Comparison of ENCODE assay signal across 17 cellular contexts in the genomic region with DNA sequence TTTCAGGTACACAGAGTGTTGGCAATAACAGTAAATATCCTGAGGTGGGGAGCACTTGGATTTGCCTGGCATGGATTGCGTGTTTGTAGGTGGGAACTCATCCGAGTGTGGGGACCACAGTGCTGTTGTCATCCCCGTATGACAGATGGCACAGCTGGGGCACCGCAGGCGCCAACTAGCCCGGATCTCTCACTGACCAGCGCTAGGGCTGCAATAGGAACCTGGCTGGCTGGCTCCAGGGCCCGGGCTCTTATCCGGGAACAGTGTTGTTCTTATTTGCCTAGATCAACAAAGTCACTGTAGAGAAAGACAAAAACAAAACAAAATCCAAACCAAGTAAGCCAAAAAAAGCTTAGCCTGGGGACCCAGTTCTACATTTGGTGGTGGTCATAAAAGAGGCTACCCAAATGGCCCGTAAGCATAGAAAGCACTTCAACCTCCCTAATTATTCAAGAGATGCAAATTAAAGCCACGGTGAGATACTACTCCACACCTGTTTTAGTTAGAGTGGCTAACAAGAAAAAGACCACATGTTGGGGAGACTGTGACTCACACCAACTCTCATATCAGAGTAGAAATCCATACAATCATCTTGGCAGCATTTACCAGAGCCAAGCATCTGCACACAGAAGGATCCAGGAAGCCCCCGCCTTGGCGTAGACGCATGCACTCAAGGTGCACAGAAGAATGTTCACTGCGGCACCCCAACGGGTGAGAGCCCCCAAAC. TPM values are rescaled to one million over a fixed set of nuclear protein-coding genes. Genes with fewer than 3 reads are reported as not detected.
DNase-seq lines count a peak whose midpoint lies in the region; ATAC-seq and TF ChIP-seq lines count a peak whose summit lies in the region.
"Had no signal": no experiment of that assay in that cellular context is flagged by ENCODE, and none has a peak within 500 bp of the region (broad histone marks: within the 10 kb centered on the region; RNA-seq: fewer than 3 reads in every experiment).

No MANE protein-coding gene starts in this region.

- no peaks in the 10 kb centered on the region for H3K9me3 ChIP-seq in thoracic aorta
- H3K9me3 ChIP-seq: transverse colon had no signal

- no peak for DNase-seq in activated naive CD4-positive, alpha-beta T cell treated with anti-CD3 and anti-CD28 coated beads for 36 hours
- DNase-seq in activated naive CD4-positive, alpha-beta T cell treated with anti-CD3 and anti-CD28 coated beads, Interleukin-2, amount 50 U/mL, for 16 hours: no peak
- DNase-seq in activated naive CD8-positive, alpha-beta T cell treated with anti-CD3 and anti-CD28 coated beads, Interleukin-2, amount 10 ng/mL, durations not matched to agents 7 days and 5 days: no peak
- DNase-seq in naive B cell: no peak
- no peak for DNase-seq in thoracic aorta (ENCODE audit: low spot score)
- DNase-seq in HFFc6: no peak
- DNase-seq: DMS79 treated with DMSO at 0.1 percent for 48 hours; effector CD8-positive, alpha-beta T cell; mesendoderm; NCI-H187; NCI-H748 treated with DMSO at 0.1 percent for 48 hours; RPMI8226; T-helper 9 cell; transverse colon had no signal

- intact Hi-C loops in activated naive CD4-positive, alpha-beta T cell treated with anti-CD3 and anti-CD28 coated beads for 36 hours (cut with micrococcal nuclease): no loop called here

- H3K27ac Mint-ChIP-seq in activated naive CD4-positive, alpha-beta T cell treated with anti-CD3 and anti-CD28 coated beads for 36 hours: peak overlapping the region; percentile 50
- peak overlapping the region; percentile 2 for H3K27ac Mint-ChIP-seq in activated naive CD8-positive, alpha-beta T cell treated with anti-CD3 and anti-CD28 coated beads, Interleukin-2, amount 10 ng/mL, durations not matched to agents 7 days and 5 days
- H3K27ac Mint-ChIP-seq in naive B cell (peak overlapping the region in 4 of 6 donors; percentile 58 to 90 (median 65)), HFFc6 (no peak overlapping the region)

- ATAC-seq in activated naive CD8-positive, alpha-beta T cell treated with anti-CD3 and anti-CD28 coated beads, Interleukin-2, amount 10 ng/mL, durations not matched to agents 7 days and 5 days (ENCODE audit: low read depth): no peak
- ATAC-seq in naive B cell (ENCODE audit: low read depth in 2 of 2): no peak
- ATAC-seq in thoracic aorta (ENCODE audit: insufficient number of reproducible peaks, low FRiP score, low read depth): no peak
- ATAC-seq in GM21390 (IDR thresholded peaks at IDR 0.05; ENCODE audit: unreplicated experiment): no peak
- no peak for ATAC-seq in GM18907 (IDR thresholded peaks at IDR 0.05; ENCODE audit: unreplicated experiment)

- H3K4me1 ChIP-seq in thoracic aorta (ENCODE audit: control insufficient read depth in 1 of 2, low read depth in 2 of 2): peaks cover 52 to 82% of the 10 kb centered on the region in 2 donors
- H3K4me1 ChIP-seq: parathyroid adenoma had no signal

- H3K27me3 ChIP-seq in thoracic aorta (replicated peaks; ENCODE audit: insufficient read depth): no peaks in the 10 kb centered on the region
- H3K27me3 ChIP-seq: transverse colon had no signal

- CTCF ChIA-PET in activated naive CD4-positive, alpha-beta T cell treated with anti-CD3 and anti-CD28 coated beads for 36 hours (lab: Charles Lee): interaction anchor here (1.1 kb wide), 1 partner anchor 27 kb away, joined by 4 read pairs; the partner anchor contains the start of gene PFKFB3

- peak overlapping the region; percentile 11 for H3K4me3 ChIP-seq in thoracic aorta
- H3K4me3 ChIP-seq: transverse colon had no signal

- H3K27me3 Mint-ChIP-seq in activated naive CD4-positive, alpha-beta T cell treated with anti-CD3 and anti-CD28 coated beads for 36 hours (ENCODE audit: low read depth): no peaks in the 10 kb centered on the region
- H3K27me3 Mint-ChIP-seq in activated naive CD8-positive, alpha-beta T cell treated with anti-CD3 and anti-CD28 coated beads, Interleukin-2, amount 10 ng/mL, durations not matched to agents 7 days and 5 days: no peaks in the 10 kb centered on the region
- H3K27me3 Mint-ChIP-seq in naive B cell (no peaks in the 10 kb centered on the region), HFFc6 (ENCODE audit: insufficient read depth) (peaks cover 1% of the 10 kb centered on the region)

- H3K36me3 ChIP-seq in thoracic aorta: no peaks in the 10 kb centered on the region
- H3K36me3 ChIP-seq: transverse colon had no signal

- H3K4me1 Mint-ChIP-seq in activated naive CD4-positive, alpha-beta T cell treated with anti-CD3 and anti-CD28 coated beads for 36 hours (ENCODE audit: low read depth): peaks cover 61% of the 10 kb centered on the region
- H3K4me1 Mint-ChIP-seq in activated naive CD8-positive, alpha-beta T cell treated with anti-CD3 and anti-CD28 coated beads, Interleukin-2, amount 10 ng/mL, durations not matched to agents 7 days and 5 days: peaks cover 43% of the 10 kb centered on the region
- H3K4me1 Mint-ChIP-seq in naive B cell (peaks cover 37 to 65% (median 62%) of the 10 kb centered on the region in 3 donors), HFFc6 (ENCODE audit: low read depth) (peaks cover 53% of the 10 kb centered on the region)

- POLR2A ChIA-PET in activated naive CD8-positive, alpha-beta T cell treated with anti-CD3 and anti-CD28 coated beads, Interleukin-2, amount 10 ng/mL, durations not matched to agents 7 days and 5 days (lab: Charles Lee): interaction anchor here (0.6 kb wide), 1 partner anchor 113 kb away, joined by 7 read pairs; no protein-coding TSS in a partner anchor

- TF ChIP-seq CTCF in thoracic aorta (IDR thresholded peaks at IDR 0.05) (no peak), HFFc6 (IDR thresholded peaks at IDR 0.05) (no peak)

- H3K27ac ChIP-seq in thoracic aorta: peak overlapping the region; percentile 86 to 91
- H3K27ac ChIP-seq: parathyroid adenoma had no signal

- no peaks in the 10 kb centered on the region for H3K9me3 Mint-ChIP-seq in activated naive CD4-positive, alpha-beta T cell treated with anti-CD3 and anti-CD28 coated beads for 36 hours
- no peaks in the 10 kb centered on the region for H3K9me3 Mint-ChIP-seq in activated naive CD8-positive, alpha-beta T cell treated with anti-CD3 and anti-CD28 coated beads, Interleukin-2, amount 10 ng/mL, durations not matched to agents 7 days and 5 days
- no peaks in the 10 kb centered on the region for H3K9me3 Mint-ChIP-seq in naive B cell
- no peaks in the 10 kb centered on the region for H3K9me3 Mint-ChIP-seq in HFFc6

- H3K36me3 Mint-ChIP-seq in activated naive CD4-positive, alpha-beta T cell treated with anti-CD3 and anti-CD28 coated beads for 36 hours (ENCODE audit: low read depth): peaks cover 25% of the 10 kb centered on the region
- H3K36me3 Mint-ChIP-seq in activated naive CD8-positive, alpha-beta T cell treated with anti-CD3 and anti-CD28 coated beads, Interleukin-2, amount 10 ng/mL, durations not matched to agents 7 days and 5 days: peaks cover 11% of the 10 kb centered on the region
- no peaks in the 10 kb centered on the region for H3K36me3 Mint-ChIP-seq in naive B cell
- H3K36me3 Mint-ChIP-seq in HFFc6 (ENCODE audit: low read depth): peaks cover 5% of the 10 kb centered on the region

- H3K4me3 Mint-ChIP-seq in activated naive CD4-positive, alpha-beta T cell treated with anti-CD3 and anti-CD28 coated beads for 36 hours: no peak overlapping the region
- no peak overlapping the region for H3K4me3 Mint-ChIP-seq in activated naive CD8-positive, alpha-beta T cell treated with anti-CD3 and anti-CD28 coated beads, Interleukin-2, amount 10 ng/mL, durations not matched to agents 7 days and 5 days
- H3K4me3 Mint-ChIP-seq in naive B cell: no peak overlapping the region
- no peak overlapping the region for H3K4me3 Mint-ChIP-seq in HFFc6

RNA-seq across cellular contexts. Expression of gene PFKFB3, which starts 27.2 kb away (rescaled TPM):
- total RNA-seq in activated naive CD4-positive, alpha-beta T cell treated with anti-CD3 and anti-CD28 coated beads for 36 hours: 10 to 100 TPM; 87.7 to 88.5 TPM
- 10 to 100 TPM; 75.1 to 77.2 TPM for total RNA-seq in activated naive CD8-positive, alpha-beta T cell treated with anti-CD3 and anti-CD28 coated beads, Interleukin-2, amount 10 ng/mL, durations not matched to agents 7 days and 5 days
- polyA plus RNA-seq in naive B cell (ENCODE audit: low read depth in 6 of 6): 1 to 10 TPM; 2.4 to 8.8 (median 3.3) TPM
- total RNA-seq in thoracic aorta: 100 to 1,000 TPM; 151 to 311 TPM
- total RNA-seq in HFFc6 (2021; fragmentation: NEBNext Ultra II Directional; extraction: Animal tissue kit (Norgen Biotek cat#: 25700)): 10 to 100 TPM; 25.4 to 34.6 (median 28.7) TPM
